33 cellular contexts compared by ENCODE assay signal in genomic region chr20:5548112-5548511, GRCh38.
A peak's percentile ranks its signal among the peaks of the same experiment; 100 is the strongest.
DNase-seq lines count a peak whose midpoint lies in the region; ATAC-seq lines count a peak whose summit lies in the region.
"Had no signal": no experiment of that assay in that cellular context is flagged by ENCODE, and none has a peak within 500 bp of the region (broad histone marks: within the 10 kb centered on the region; RNA-seq: fewer than 3 reads in every experiment).

No MANE protein-coding gene starts in this region.

- H3K4me1 ChIP-seq in CD4-positive, CD25-positive, alpha-beta regulatory T cell (ENCODE audit: control insufficient read depth, insufficient read depth, low read length, poor library complexity, severe bottlenecking), result no peaks in the 10 kb centered on the region
- H3K4me1 ChIP-seq in mesodermal cell (ENCODE audit: control insufficient read depth, insufficient read depth, low read length, poor library complexity, severe bottlenecking), result no peaks in the 10 kb centered on the region
- H3K4me1 ChIP-seq: gastroesophageal sphincter, tibial artery, vagina had no signal

- peaks cover 16% of the 10 kb centered on the region for H3K36me3 Mint-ChIP-seq in activated naive CD4-positive, alpha-beta T cell treated with anti-CD3 and anti-CD28 coated beads for 36 hours (ENCODE audit: low read depth)
- peaks cover 40% of the 10 kb centered on the region for H3K36me3 Mint-ChIP-seq in CD4-positive, CD25-positive, alpha-beta regulatory T cell
- H3K36me3 Mint-ChIP-seq in activated naive CD8-positive, alpha-beta T cell, result peaks cover 21% of the 10 kb centered on the region

- CTCF ChIA-PET in activated naive CD4-positive, alpha-beta T cell treated with anti-CD3 and anti-CD28 coated beads for 36 hours (lab: Charles Lee), result interaction anchor here (0.6 to 1.8 kb wide), 6 partner anchors 8 to 235 kb away, joined by 3 to 12 read pairs (median 3); no protein-coding TSS in a partner anchor

- no peak overlapping the region for H3K27ac ChIP-seq in CD4-positive, CD25-positive, alpha-beta regulatory T cell (ENCODE audit: insufficient read depth, low read length, poor library complexity, severe bottlenecking)
- H3K27ac ChIP-seq in mesodermal cell (ENCODE audit: low read depth, low read length, severe bottlenecking), result peak overlapping the region; percentile 30
- H3K27ac ChIP-seq: dorsolateral prefrontal cortex, gastroesophageal sphincter, SJCRH30, tibial artery, vagina had no signal

- WGBS in mesodermal cell (ENCODE audit: insufficient coverage in 2 of 2), 2 experiments, result 82 to 87% methylated on average over 4 of the region's 5 CpGs

- no peaks in the 10 kb centered on the region for H3K27me3 Mint-ChIP-seq in activated naive CD4-positive, alpha-beta T cell treated with anti-CD3 and anti-CD28 coated beads for 36 hours (ENCODE audit: low read depth)
- H3K27me3 Mint-ChIP-seq in CD4-positive, CD25-positive, alpha-beta regulatory T cell, result peaks cover 4% of the 10 kb centered on the region
- H3K27me3 Mint-ChIP-seq in activated naive CD8-positive, alpha-beta T cell, result no peaks in the 10 kb centered on the region
- H3K27me3 Mint-ChIP-seq: B cell, brain had no signal

- peaks cover 62% of the 10 kb centered on the region for H3K36me3 ChIP-seq in CD4-positive, CD25-positive, alpha-beta regulatory T cell (ENCODE audit: control insufficient read depth, insufficient read depth, low read length)
- peaks cover 20% of the 10 kb centered on the region for H3K36me3 ChIP-seq in mesodermal cell (ENCODE audit: control insufficient read depth, insufficient read depth, low read length)

- no peaks in the 10 kb centered on the region for H3K27me3 ChIP-seq in CD4-positive, CD25-positive, alpha-beta regulatory T cell (ENCODE audit: control insufficient read depth, insufficient read depth, low read length)
- H3K27me3 ChIP-seq: dorsolateral prefrontal cortex, gastroesophageal sphincter, SJCRH30, tibial artery, vagina had no signal

- H3K9me3 Mint-ChIP-seq in activated naive CD4-positive, alpha-beta T cell treated with anti-CD3 and anti-CD28 coated beads for 36 hours, result no peaks in the 10 kb centered on the region
- H3K9me3 Mint-ChIP-seq in CD4-positive, CD25-positive, alpha-beta regulatory T cell, result no peaks in the 10 kb centered on the region
- H3K9me3 Mint-ChIP-seq in activated naive CD8-positive, alpha-beta T cell (ENCODE audit: low read depth), result no peaks in the 10 kb centered on the region
- H3K9me3 Mint-ChIP-seq: brain; CD8-positive, alpha-beta memory T cell; HFFc6 had no signal

- H3K4me3 ChIP-seq in CD4-positive, CD25-positive, alpha-beta regulatory T cell (ENCODE audit: low read depth, low read length), result no peak overlapping the region
- no peak overlapping the region for H3K4me3 ChIP-seq in mesodermal cell (ENCODE audit: extremely low read depth, insufficient read depth, low read length, poor library complexity, severe bottlenecking)
- H3K4me3 ChIP-seq: dorsolateral prefrontal cortex, gastroesophageal sphincter, SJCRH30, tibial artery, vagina had no signal

- no peak for DNase-seq in activated naive CD4-positive, alpha-beta T cell treated with anti-CD3 and anti-CD28 coated beads for 36 hours
- no peak for DNase-seq in activated naive CD4-positive, alpha-beta T cell treated with anti-CD3 and anti-CD28 coated beads, Interleukin-2, amount 50 U/mL, for 16 hours
- no peak for DNase-seq in CD4-positive, CD25-positive, alpha-beta regulatory T cell
- no peak for DNase-seq in DMS153 (lab: John Stamatoyannopoulos, UW)
- DNase-seq in inferior parietal cortex (ENCODE audit: extremely low spot score), result no peak
- DNase-seq: ACHN; activated CD4-positive, alpha-beta T cell treated with anti-CD3 and anti-CD28 coated beads, Interleukin-2, amount 50 U/mL, for 1 hour; activated CD8-positive, alpha-beta memory T cell treated with anti-CD3 and anti-CD28 coated beads, Interleukin-2, amount 50 U/mL, for 4 hours; activated effector memory CD4-positive, alpha-beta T cell treated with Interleukin-2 at 50 U/mL for 16 hours; amniotic stem cell; CD8-positive, alpha-beta memory T cell; dorsolateral prefrontal cortex; EL; GOT3; HFFc6; hippocampal formation; MV-4-11; NCI-H146; NCI-H446 treated with DMSO at 0.1 percent for 48 hours; posterior cingulate gyrus; right cardiac atrium; SJCRH30; stimulated activated CD4-positive, alpha-beta T cell treated with anti-CD3 and anti-CD28 coated beads, Interleukin-2, amount 100 ng/mL, for 48 hours; SW 1271; T-helper 9 cell; tibial artery had no signal

- intact Hi-C loops in activated naive CD4-positive, alpha-beta T cell treated with anti-CD3 and anti-CD28 coated beads for 36 hours (cut with micrococcal nuclease), result loop anchor here (5.0 kb wide), 1 partner anchor 399 kb away; no protein-coding TSS in a partner anchor

- no peak for ATAC-seq in CD4-positive, CD25-positive, alpha-beta regulatory T cell (ENCODE audit: low read depth in 2 of 2)
- ATAC-seq in HG03520 (IDR thresholded peaks at IDR 0.05; ENCODE audit: unreplicated experiment), result no peak
- ATAC-seq: gastroesophageal sphincter had no signal

- peaks cover 36% of the 10 kb centered on the region for H3K4me1 Mint-ChIP-seq in activated naive CD4-positive, alpha-beta T cell treated with anti-CD3 and anti-CD28 coated beads for 36 hours (ENCODE audit: low read depth)
- peaks cover 23 to 42% (median 27%) of the 10 kb centered on the region in 4 donors for H3K4me1 Mint-ChIP-seq in CD4-positive, CD25-positive, alpha-beta regulatory T cell
- H3K4me1 Mint-ChIP-seq in activated naive CD8-positive, alpha-beta T cell (ENCODE audit: low read depth), result peaks cover 24% of the 10 kb centered on the region
- H3K4me1 Mint-ChIP-seq: brain had no signal

- H3K9me3 ChIP-seq in CD4-positive, CD25-positive, alpha-beta regulatory T cell (ENCODE audit: control insufficient read depth in 2 of 2, low read length in 2 of 2), result no peaks in the 10 kb centered on the region
- no peaks in the 10 kb centered on the region for H3K9me3 ChIP-seq in mesodermal cell (ENCODE audit: control insufficient read depth, low read length)
- H3K9me3 ChIP-seq: gastroesophageal sphincter, SJCRH30, tibial artery, vagina had no signal

- H3K27ac Mint-ChIP-seq in activated naive CD4-positive, alpha-beta T cell treated with anti-CD3 and anti-CD28 coated beads for 36 hours, result peak overlapping the region; percentile 50
- H3K27ac Mint-ChIP-seq in CD4-positive, CD25-positive, alpha-beta regulatory T cell, result peak overlapping the region; percentile 22 to 49 (median 44)
- H3K27ac Mint-ChIP-seq in activated naive CD8-positive, alpha-beta T cell, result peak overlapping the region; percentile 9
- H3K27ac Mint-ChIP-seq: HFFc6 had no signal

- H3K4me3 Mint-ChIP-seq in activated naive CD4-positive, alpha-beta T cell treated with anti-CD3 and anti-CD28 coated beads for 36 hours, result no peak overlapping the region
- peak overlapping the region in 1 of 4 donors; percentile 10 for H3K4me3 Mint-ChIP-seq in CD4-positive, CD25-positive, alpha-beta regulatory T cell
- no peak overlapping the region for H3K4me3 Mint-ChIP-seq in activated naive CD8-positive, alpha-beta T cell
- H3K4me3 Mint-ChIP-seq: B cell; brain; CD8-positive, alpha-beta memory T cell; HFFc6 had no signal
